14 cellular contexts compared by ENCODE assay signal in the genomic region with DNA sequence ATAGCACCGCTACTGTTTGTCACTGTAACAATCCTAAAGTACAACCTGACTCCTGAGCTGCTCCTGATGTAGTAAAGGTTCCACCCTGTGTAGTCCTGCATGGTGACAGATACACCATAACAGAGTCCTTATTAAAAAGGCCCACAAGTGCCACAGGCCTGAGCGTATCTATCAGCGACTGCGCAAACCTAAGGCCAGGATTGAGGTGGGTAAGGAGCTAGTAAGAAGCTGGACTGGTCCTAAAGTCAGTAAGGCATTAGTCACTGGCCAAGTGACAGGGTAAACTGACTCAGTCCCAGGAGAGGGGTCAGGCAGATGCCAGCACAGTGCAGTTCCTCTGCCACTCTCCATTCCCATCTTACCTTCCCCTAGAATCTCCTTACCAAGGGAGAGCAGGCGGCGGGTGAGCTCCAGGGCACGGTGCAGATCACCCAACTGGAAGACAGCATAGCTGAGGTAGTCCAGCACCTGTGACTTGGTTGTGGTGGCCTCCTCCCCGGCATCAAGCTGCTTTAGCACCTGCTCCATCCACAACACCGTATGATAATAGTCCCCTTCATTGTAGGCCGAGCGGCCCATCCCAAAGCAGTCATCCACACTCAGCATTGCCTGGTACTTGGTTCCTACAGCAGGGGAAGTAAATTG.
"Had no signal": no experiment of that assay in that cellular context is flagged by ENCODE, and none has a peak within 500 bp of the region (broad histone marks: within the 10 kb centered on the region; RNA-seq: fewer than 3 reads in every experiment).

No MANE protein-coding gene starts in this region.

- H3K4me1 Mint-ChIP-seq: activated naive CD4-positive, alpha-beta T cell treated with anti-CD3 and anti-CD28 coated beads, Interleukin-2, amount 50 U/mL, for 24 hours had no signal

- H3K27me3 ChIP-seq: ascending aorta, breast epithelium, neural progenitor cell, thyroid gland had no signal

- H3K4me3 Mint-ChIP-seq: activated naive CD4-positive, alpha-beta T cell treated with anti-CD3 and anti-CD28 coated beads, Interleukin-2, amount 50 U/mL, for 24 hours; activated T-cell treated with anti-CD3 and anti-CD28 coated beads, Interleukin-2, amount 50 U/mL, for 72 hours; effector memory CD8-positive, alpha-beta T cell; neural progenitor cell; stimulated activated naive B cell treated with anti-CD40 and anti-IgM and Interleukin-4, amounts not matched to agents 10 μg/mL and 1 μg/mL and 100 μg/mL, for 72 hours had no signal

- H3K4me1 ChIP-seq: breast epithelium, prostate gland had no signal

- FAIRE-seq: islet of Langerhans, TTC549 had no signal

- ATAC-seq: activated T-cell treated with anti-CD3 and anti-CD28 coated beads, Interleukin-2, amount 50 U/mL, for 72 hours; effector memory CD8-positive, alpha-beta T cell; stimulated activated naive B cell treated with anti-CD40 and anti-IgM and Interleukin-4, amounts not matched to agents 10 μg/mL and 1 μg/mL and 100 μg/mL, for 72 hours had no signal

- DNase-seq: activated CD4-positive, alpha-beta T cell treated with anti-CD3 and anti-CD28 coated beads for 48 hours; activated gamma-delta T cell; activated T-cell treated with anti-CD3 and anti-CD28 coated beads, Interleukin-2, amount 50 U/mL, for 72 hours; effector memory CD8-positive, alpha-beta T cell; hippocampal formation; stimulated activated naive B cell treated with anti-CD40 and anti-IgM and Interleukin-4, amounts not matched to agents 10 μg/mL and 1 μg/mL and 100 μg/mL, for 72 hours; thyroid gland had no signal

- H3K9me3 Mint-ChIP-seq: activated naive CD4-positive, alpha-beta T cell treated with anti-CD3 and anti-CD28 coated beads, Interleukin-2, amount 50 U/mL, for 24 hours; activated T-cell treated with anti-CD3 and anti-CD28 coated beads, Interleukin-2, amount 50 U/mL, for 72 hours; effector memory CD8-positive, alpha-beta T cell; neural progenitor cell; stimulated activated naive B cell treated with anti-CD40 and anti-IgM and Interleukin-4, amounts not matched to agents 10 μg/mL and 1 μg/mL and 100 μg/mL, for 72 hours had no signal

- H3K4me3 ChIP-seq: ascending aorta, breast epithelium, neural progenitor cell, prostate gland, thyroid gland had no signal

- H3K27me3 Mint-ChIP-seq: activated naive CD4-positive, alpha-beta T cell treated with anti-CD3 and anti-CD28 coated beads, Interleukin-2, amount 50 U/mL, for 24 hours; effector memory CD8-positive, alpha-beta T cell had no signal

- H3K27ac ChIP-seq: ascending aorta, breast epithelium, neural progenitor cell, prostate gland, thyroid gland had no signal

- H3K36me3 ChIP-seq: breast epithelium, neural progenitor cell had no signal

- H3K27ac Mint-ChIP-seq: activated naive CD4-positive, alpha-beta T cell treated with anti-CD3 and anti-CD28 coated beads, Interleukin-2, amount 50 U/mL, for 24 hours; activated T-cell treated with anti-CD3 and anti-CD28 coated beads, Interleukin-2, amount 50 U/mL, for 72 hours; effector memory CD8-positive, alpha-beta T cell; neural progenitor cell; stimulated activated naive B cell treated with anti-CD40 and anti-IgM and Interleukin-4, amounts not matched to agents 10 μg/mL and 1 μg/mL and 100 μg/mL, for 72 hours had no signal

- H3K9me3 ChIP-seq: ascending aorta, breast epithelium, prostate gland, thyroid gland had no signal
